ENCODE assay signal across 23 cellular contexts in genomic region chr2:209441541-209441940, GRCh38. TPM values are rescaled to one million over a fixed set of nuclear protein-coding genes. Genes with fewer than 3 reads are reported as not detected.
DNase-seq lines count a peak whose midpoint lies in the region; ATAC-seq, FAIRE-seq and TF ChIP-seq lines count a peak whose summit lies in the region.
"Had no signal": no experiment of that assay in that cellular context is flagged by ENCODE, and none has a peak within 500 bp of the region (broad histone marks: within the 10 kb centered on the region; RNA-seq: fewer than 3 reads in every experiment).

No MANE protein-coding gene starts in this region.

- no peak overlapping the region for H3K4me2 ChIP-seq in astrocyte (ENCODE audit: low read length)

- H3K79me2 ChIP-seq in astrocyte (ENCODE audit: insufficient read depth, low read length): no peaks in the 10 kb centered on the region

- ATAC-seq in esophagus mucosa: no peak
- ATAC-seq: activated T-cell treated with anti-CD3 and anti-CD28 coated beads, Interleukin-2, amount 50 U/mL, for 72 hours; natural killer cell; T-cell had no signal

- H3K4me1 Mint-ChIP-seq in astrocyte (ENCODE audit: low read depth, unreplicated experiment): no peaks in the 10 kb centered on the region
- H3K4me1 Mint-ChIP-seq in immature natural killer cell: no peaks in the 10 kb centered on the region
- H3K4me1 Mint-ChIP-seq: natural killer cell, T-cell had no signal

- no peak for TF ChIP-seq CTCF in astrocyte (IDR thresholded peaks at IDR 0.05; ENCODE audit: insufficient read depth, low read depth, low read length)

- H3K27me3 ChIP-seq in astrocyte (ENCODE audit: insufficient read depth, low read length): no peaks in the 10 kb centered on the region
- H3K27me3 ChIP-seq: uterus had no signal

- no peak overlapping the region for H3K27ac ChIP-seq in astrocyte (ENCODE audit: low read depth, low read length)
- H3K27ac ChIP-seq: uterus had no signal

- H3K4me3 ChIP-seq in astrocyte (ENCODE audit: insufficient read depth, low read depth, low read length): no peak overlapping the region
- H3K4me3 ChIP-seq: uterus had no signal

- H3K36me3 Mint-ChIP-seq in astrocyte (ENCODE audit: low read depth, unreplicated experiment) (no peaks in the 10 kb centered on the region), immature natural killer cell (no peaks in the 10 kb centered on the region)
- H3K36me3 Mint-ChIP-seq: natural killer cell, T-cell had no signal

- H3K9me3 Mint-ChIP-seq in astrocyte (ENCODE audit: unreplicated experiment) (no peaks in the 10 kb centered on the region), immature natural killer cell (peaks cover 0 to 9% (median under 1%) of the 10 kb centered on the region in 6 donors)
- H3K9me3 Mint-ChIP-seq: activated T-cell treated with anti-CD3 and anti-CD28 coated beads, Interleukin-2, amount 50 U/mL, for 72 hours; T-cell had no signal

- no peaks in the 10 kb centered on the region for H3K27me3 Mint-ChIP-seq in astrocyte (ENCODE audit: low read depth, unreplicated experiment)
- H3K27me3 Mint-ChIP-seq in immature natural killer cell (ENCODE audit: low read depth in 3 of 3): peaks cover 0 to 2% (median 0%) of the 10 kb centered on the region in 3 donors
- H3K27me3 Mint-ChIP-seq: progenitor cell of endocrine pancreas had no signal

- FAIRE-seq in astrocyte (lab: Jason Lieb, UNC): no peak
- FAIRE-seq: small intestine, TTC549 had no signal

- no peaks in the 10 kb centered on the region for H4K20me1 ChIP-seq in astrocyte (ENCODE audit: insufficient read depth, low read length)

- H3K27ac Mint-ChIP-seq in astrocyte (ENCODE audit: unreplicated experiment): no peak overlapping the region
- H3K27ac Mint-ChIP-seq in immature natural killer cell: no peak overlapping the region
- H3K27ac Mint-ChIP-seq: activated T-cell treated with anti-CD3 and anti-CD28 coated beads, Interleukin-2, amount 50 U/mL, for 72 hours; natural killer cell; progenitor cell of endocrine pancreas; T-cell had no signal

- no peaks in the 10 kb centered on the region for H3K9me3 ChIP-seq in astrocyte (ENCODE audit: insufficient read depth, low read depth, low read length)
- H3K9me3 ChIP-seq: uterus had no signal

- H2AFZ ChIP-seq in astrocyte (ENCODE audit: low read depth, low read length): peak overlapping the region; percentile 36

- no peak overlapping the region for H3K9ac ChIP-seq in astrocyte (ENCODE audit: low read length)

- no peaks in the 10 kb centered on the region for H3K36me3 ChIP-seq in astrocyte (ENCODE audit: insufficient read depth, low read length)
- H3K36me3 ChIP-seq: uterus had no signal

- H3K4me3 Mint-ChIP-seq in astrocyte (ENCODE audit: unreplicated experiment) (no peak overlapping the region), immature natural killer cell (no peak overlapping the region)
- H3K4me3 Mint-ChIP-seq: activated T-cell treated with anti-CD3 and anti-CD28 coated beads, Interleukin-2, amount 50 U/mL, for 72 hours; natural killer cell; T-cell had no signal

- DNase-seq in DMS 273 (lab: John Stamatoyannopoulos, UW; ENCODE audit: unreplicated experiment) (peak; percentile 47), DMS 273 treated with DMSO at 0.1 percent for 48 hours (lab: John Stamatoyannopoulos, UW) (no peak), astrocyte (ENCODE audit: low read depth) (peak; percentile 17), foreskin melanocyte (peak; percentile 98), putamen (ENCODE audit: low spot score) (peak; percentile 27), germinal center (ENCODE audit: low spot score) (no peak), immature natural killer cell (no peak)
- DNase-seq: 8988T; activated naive CD4-positive, alpha-beta T cell treated with anti-CD3 and anti-CD28 coated beads, Interleukin-2, amount 50 U/mL, for 16 hours; activated T-cell treated with anti-CD3 and anti-CD28 coated beads, Interleukin-2, amount 50 U/mL, for 72 hours; AML-193; COR-L47; EL; natural killer cell; NCI-H526; small intestine; stimulated activated CD4-positive, alpha-beta T cell treated with anti-CD3 and anti-CD28 coated beads, Interleukin-4, amount 100 ng/mL, for 4 hours; T-cell; uterus had no signal

- H3K4me1 ChIP-seq in astrocyte (ENCODE audit: insufficient read depth, low read length): no peaks in the 10 kb centered on the region
- H3K4me1 ChIP-seq: uterus had no signal

RNA-seq across cellular contexts. Expression of gene MAP2, which starts 17.7 kb away (rescaled TPM):
- 11.8 and 15.9 TPM in 2 replicates for total RNA-seq in astrocyte
- polyA plus RNA-seq in immature natural killer cell: not detected
- 6.4 TPM for total RNA-seq in esophagus mucosa
- total RNA-seq: activated CD8-positive, alpha-beta memory T cell treated with anti-CD3 and anti-CD28 coated beads for 36 hours; natural killer cell had no signal

Comparison
In these comparisons a context has a peak if more than half of its experiments do, and no peak if none do; other contexts are left out.
1. DNase-seq: peak in DMS 273 (single experiment), astrocyte (single experiment), foreskin melanocyte (single experiment) and putamen (single experiment); none in DMS 273 treated with DMSO at 0.1 percent for 48 hours (single experiment), germinal center (single experiment) and immature natural killer cell (0 of 3).